ENCODE assay signal across 8 cellular contexts in the genomic region with DNA sequence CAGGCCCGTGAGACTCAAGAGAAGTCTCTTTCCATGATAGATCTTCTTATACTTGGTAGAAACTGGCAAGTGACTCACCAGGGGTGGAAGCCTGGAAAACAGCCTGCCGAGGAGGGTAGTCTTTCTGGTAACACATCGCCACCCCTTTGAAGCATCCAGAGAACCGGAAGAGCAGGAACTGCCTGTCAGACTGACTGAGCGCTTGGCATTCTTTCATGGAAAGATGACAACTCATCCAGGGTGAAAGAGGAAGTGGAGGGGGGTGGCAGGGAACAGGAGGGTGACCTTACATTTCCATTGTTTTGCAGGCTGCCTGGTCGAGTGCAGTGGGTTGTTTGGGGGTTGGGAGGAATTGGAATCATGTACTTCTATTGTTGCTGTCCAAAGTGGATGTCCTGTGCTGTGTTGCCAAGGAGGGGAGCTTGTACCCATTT. TPM values are rescaled to one million over a fixed set of nuclear protein-coding genes. Genes with fewer than 3 reads are reported as not detected.
DNase-seq lines count a peak whose midpoint lies in the region; ATAC-seq, FAIRE-seq and TF ChIP-seq lines count a peak whose summit lies in the region.

No MANE protein-coding gene starts in this region.

- DNase-seq in GM12891 (ENCODE audit: insufficient read length, low spot score) (no peak), SW 1271 (lab: John Stamatoyannopoulos, UW) (peak; percentile 86 to 88), dermis blood vessel endothelial cell (peak; percentile 100), mesendoderm (peak; percentile 98), GM13977 (ENCODE audit: low spot score) (no peak)

- H3K27ac ChIP-seq in mesendoderm (ENCODE audit: low read depth, low read length) = peak overlapping the region; percentile 3

- WGBS in mesendoderm (ENCODE audit: extremely low coverage, insufficient coverage, low lambda C conversion rate) = no CpG with 5 or more reads among the region's 6 CpGs

- H3K4me1 ChIP-seq in mesendoderm (ENCODE audit: control insufficient read depth, low read depth, low read length) = peaks cover 6% of the 10 kb centered on the region

- ATAC-seq in GM21447 (IDR thresholded peaks at IDR 0.05; ENCODE audit: unreplicated experiment) (no peak), GM18873 (IDR thresholded peaks at IDR 0.05; ENCODE audit: low FRiP score, unreplicated experiment) (no peak), HG02798 (IDR thresholded peaks at IDR 0.05; ENCODE audit: poor library complexity, unreplicated experiment) (no peak)

- no peak for FAIRE-seq in GM12891 (lab: Jason Lieb, UNC)

- no peak overlapping the region for H3K23ac ChIP-seq in mesendoderm (ENCODE audit: low read length)

- H3K4ac ChIP-seq in mesendoderm (ENCODE audit: low read depth, low read length) = no peak overlapping the region

- H3K18ac ChIP-seq in mesendoderm (ENCODE audit: low read length) = peak overlapping the region; percentile 61

- H3K4me2 ChIP-seq in mesendoderm (ENCODE audit: low read length) = no peak overlapping the region

- no peak overlapping the region for H2AK5ac ChIP-seq in mesendoderm (ENCODE audit: low read length)

- no peak overlapping the region for H3K4me3 ChIP-seq in mesendoderm (ENCODE audit: low read length)

- no peaks in the 10 kb centered on the region for H3K79me2 ChIP-seq in mesendoderm (ENCODE audit: control insufficient read depth, insufficient read depth, low read length)

- H4K5ac ChIP-seq in mesendoderm (ENCODE audit: low read length) = no peak overlapping the region

- no peak for TF ChIP-seq POLR2A in GM12891 (IDR thresholded peaks at IDR 0.05; ENCODE audit: low read depth, low read length)

- no peaks in the 10 kb centered on the region for H3K27me3 ChIP-seq in mesendoderm (ENCODE audit: insufficient read depth, low read length, poor library complexity)

- no peak overlapping the region for H2BK15ac ChIP-seq in mesendoderm (replicated peaks; ENCODE audit: low read depth)

- H4K8ac ChIP-seq in mesendoderm (ENCODE audit: low read depth, low read length) = no peak overlapping the region

- H3K56ac ChIP-seq in mesendoderm (ENCODE audit: low read length) = no peak overlapping the region

- no peak overlapping the region for H2BK5ac ChIP-seq in mesendoderm (ENCODE audit: low read length)

- no peak overlapping the region for H3K9ac ChIP-seq in mesendoderm (ENCODE audit: low read length)

- no peak overlapping the region for H2BK120ac ChIP-seq in mesendoderm (ENCODE audit: low read depth, low read length)

- H3K79me1 ChIP-seq in mesendoderm (ENCODE audit: low read length) = no peaks in the 10 kb centered on the region

- in situ Hi-C loops in GM13977 (cut with MboI; ENCODE audit: low pct_unique_long_range_greater_than_20kb, low sequenced_read_pairs, unreplicated experiment) = no loop called here

- H3K36me3 ChIP-seq in mesendoderm (ENCODE audit: control insufficient read depth, insufficient read depth, low read length) = no peaks in the 10 kb centered on the region

- no peak for TF ChIP-seq CTCF in GM13977 (IDR thresholded peaks at IDR 0.05; ENCODE audit: extremely low read depth, insufficient read depth, missing control alignments)

TF ChIP-seq in GM12891, 5 proteins besides CTCF, POLR2A, EP300 and RAD21:
- TF ChIP-seq POU2F2 (IDR thresholded peaks at IDR 0.05; ENCODE audit: low read depth, low read length) (no peak), SPI1 (IDR thresholded peaks at IDR 0.05; ENCODE audit: low read depth, low read length) (peak; percentile 70)

RNA-seq across cellular contexts. Expression of a gene that starts 34.5 kb away (rescaled TPM):
- polyA plus RNA-seq in GM12891 (2012; ENCODE audit: low read depth, missing spikeins) = 45.7 TPM
- 312 and 327 TPM in 2 replicates for total RNA-seq in dermis blood vessel endothelial cell
- 9.3 TPM for polyA plus RNA-seq in mesendoderm (2013, experiment 1 of 2)
- 7.0 TPM for polyA plus RNA-seq in mesendoderm (2013, experiment 2 of 2)

Comparison
In these comparisons a context has a peak if more than half of its experiments do, and no peak if none do; other contexts are left out.
1. DNase-seq: peak in SW 1271 (2 of 2), dermis blood vessel endothelial cell (single experiment) and mesendoderm (single experiment); none in GM12891 (single experiment) and GM13977 (single experiment).